2 cellular contexts compared by ENCODE assay signal in genomic region chr1:2344744-2345296, GRCh38.
TF ChIP-seq lines count a peak whose summit lies in the region.

No MANE protein-coding gene starts in this region.

TF ChIP-seq in GM23338, 12 proteins besides CTCF, POLR2A, EP300 and RAD21:
- TF ChIP-seq ZNF114 (CRISPR knock-in tag; IDR thresholded peaks at IDR 0.05) (no peak), ZNF331 (CRISPR knock-in tag; IDR thresholded peaks at IDR 0.05; ENCODE audit: low read depth) (no peak), EZH2phosphoT487 (IDR thresholded peaks at IDR 0.05; ENCODE audit: unreplicated experiment) (no peak), STAT1 (IDR thresholded peaks at IDR 0.05; ENCODE audit: unreplicated experiment) (no peak)

TF ChIP-seq in HepG2, 621 proteins besides CTCF, POLR2A, EP300 and RAD21:
- peak; percentile 87 for TF ChIP-seq MNT (IDR thresholded peaks at IDR 0.05)
- no peak for TF ChIP-seq ZNF503 (CRISPR knock-in tag; IDR thresholded peaks at IDR 0.05)
